ENCODE assay signal across 1 cellular context in genomic region chr6:41942045-41942851, GRCh38.
A peak's percentile ranks its signal among the peaks of the same experiment; 100 is the strongest.
TF ChIP-seq lines count a peak whose summit lies in the region.

No MANE protein-coding gene starts in this region.

TF ChIP-seq in GM12878, 131 proteins besides CTCF, POLR2A, EP300 and RAD21:
- TF ChIP-seq SMARCA5 (IDR thresholded peaks at IDR 0.05) (no peak), SKIL (IDR thresholded peaks at IDR 0.05; ENCODE audit: low read depth, poor library complexity, severe bottlenecking) (no peak), PML (IDR thresholded peaks at IDR 0.05; ENCODE audit: low read length) (0 out of 2 replicates have a peak, but pooled peaks have one; percentile 52), IRF5 (IDR thresholded peaks at IDR 0.05; ENCODE audit: borderline replicate concordance) (no peak), CUX1 (IDR thresholded peaks at IDR 0.05; ENCODE audit: insufficient replicate concordance, low read depth, low read length) (no peak), BCLAF1 (IDR thresholded peaks at IDR 0.05) (no peak), EGR1 (IDR thresholded peaks at IDR 0.05; ENCODE audit: borderline replicate concordance in 1 of 2, low read depth in 2 of 2, low read length in 2 of 2) (no peak), ZNF24 (IDR thresholded peaks at IDR 0.05) (no peak), PKNOX1 (IDR thresholded peaks at IDR 0.05) (0 out of 2 replicates have a peak, but pooled peaks have one; percentile 12), FOS (IDR thresholded peaks at IDR 0.05; ENCODE audit: borderline replicate concordance, extremely low read depth, insufficient read length) (no peak)
